Comparison of ENCODE assay signal across 1 cellular context in the genomic region with DNA sequence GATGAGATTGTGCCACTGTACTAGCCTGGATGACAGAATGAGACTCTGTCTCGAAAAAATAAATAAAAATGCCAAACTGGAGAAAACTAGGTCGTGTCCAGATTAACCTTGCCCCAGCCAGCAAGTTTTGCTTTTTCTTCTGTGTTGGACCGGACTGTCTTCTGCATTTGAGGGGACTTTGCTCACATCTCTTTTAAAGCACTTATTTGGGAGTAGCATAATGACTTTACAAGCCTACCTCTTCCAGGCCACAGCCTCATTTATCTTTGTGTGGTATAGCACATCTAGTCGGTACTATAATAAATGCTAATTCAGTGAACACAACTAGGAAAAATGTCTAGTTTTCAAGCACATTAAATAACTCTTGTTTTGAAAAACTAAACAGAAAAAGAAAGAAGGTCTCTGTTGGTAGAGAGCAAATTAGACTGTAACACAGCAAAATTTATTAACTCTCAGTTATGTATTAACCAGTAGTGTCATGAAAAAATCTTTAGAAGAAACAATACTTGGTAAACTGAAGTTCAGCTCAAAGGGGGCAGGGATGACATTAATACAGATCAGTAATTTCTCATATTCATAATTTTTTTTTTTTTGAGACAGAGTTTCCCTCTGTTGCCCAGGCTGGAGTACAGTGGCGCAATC.
TF ChIP-seq lines count a peak whose summit lies in the region.

No MANE protein-coding gene starts in this region.

TF ChIP-seq in IMR-90, 13 proteins besides CTCF, POLR2A, EP300 and RAD21:
- TF ChIP-seq BHLHE40 (IDR thresholded peaks at IDR 0.05; ENCODE audit: low read depth, low read length) = no peak
- no peak for TF ChIP-seq NFE2L2 (IDR thresholded peaks at IDR 0.05; ENCODE audit: low read depth, low read length)
- TF ChIP-seq, protein P1, sequence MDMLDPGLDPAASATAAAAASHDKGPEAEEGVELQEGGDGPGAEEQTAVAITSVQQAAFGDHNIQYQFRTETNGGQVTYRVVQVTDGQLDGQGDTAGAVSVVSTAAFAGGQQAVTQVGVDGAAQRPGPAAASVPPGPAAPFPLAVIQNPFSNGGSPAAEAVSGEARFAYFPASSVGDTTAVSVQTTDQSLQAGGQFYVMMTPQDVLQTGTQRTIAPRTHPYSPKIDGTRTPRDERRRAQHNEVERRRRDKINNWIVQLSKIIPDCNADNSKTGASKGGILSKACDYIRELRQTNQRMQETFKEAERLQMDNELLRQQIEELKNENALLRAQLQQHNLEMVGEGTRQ (IDR thresholded peaks at IDR 0.05; ENCODE audit: low read depth, low read length) = no peak
- no peak for TF ChIP-seq CHD1 (IDR thresholded peaks at IDR 0.05; ENCODE audit: low read depth, low read length)
- no peak for TF ChIP-seq RFX5 (IDR thresholded peaks at IDR 0.05; ENCODE audit: low read depth, low read length)
- TF ChIP-seq, protein P2, sequence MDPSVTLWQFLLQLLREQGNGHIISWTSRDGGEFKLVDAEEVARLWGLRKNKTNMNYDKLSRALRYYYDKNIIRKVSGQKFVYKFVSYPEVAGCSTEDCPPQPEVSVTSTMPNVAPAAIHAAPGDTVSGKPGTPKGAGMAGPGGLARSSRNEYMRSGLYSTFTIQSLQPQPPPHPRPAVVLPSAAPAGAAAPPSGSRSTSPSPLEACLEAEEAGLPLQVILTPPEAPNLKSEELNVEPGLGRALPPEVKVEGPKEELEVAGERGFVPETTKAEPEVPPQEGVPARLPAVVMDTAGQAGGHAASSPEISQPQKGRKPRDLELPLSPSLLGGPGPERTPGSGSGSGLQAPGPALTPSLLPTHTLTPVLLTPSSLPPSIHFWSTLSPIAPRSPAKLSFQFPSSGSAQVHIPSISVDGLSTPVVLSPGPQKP (IDR thresholded peaks at IDR 0.05; ENCODE audit: borderline replicate concordance, low read depth, low read length) = no peak
- TF ChIP-seq FOS (IDR thresholded peaks at IDR 0.05; ENCODE audit: low read depth, low read length) = no peak
- no peak for TF ChIP-seq MAZ (IDR thresholded peaks at IDR 0.05; ENCODE audit: borderline replicate concordance, low read depth, low read length)
- no peak for TF ChIP-seq SMC3 (IDR thresholded peaks at IDR 0.05; ENCODE audit: low read depth, low read length)
- TF ChIP-seq RCOR1 (IDR thresholded peaks at IDR 0.05; ENCODE audit: insufficient replicate concordance, low read length) = no peak
- TF ChIP-seq MXI1 (IDR thresholded peaks at IDR 0.05; ENCODE audit: borderline replicate concordance, low read depth, low read length) = no peak
- no peak for TF ChIP-seq MAFK (IDR thresholded peaks at IDR 0.05; ENCODE audit: low read depth, low read length)
- TF ChIP-seq CEBPB (IDR thresholded peaks at IDR 0.05; ENCODE audit: low read depth, low read length) = no peak
